In the genomic region with DNA sequence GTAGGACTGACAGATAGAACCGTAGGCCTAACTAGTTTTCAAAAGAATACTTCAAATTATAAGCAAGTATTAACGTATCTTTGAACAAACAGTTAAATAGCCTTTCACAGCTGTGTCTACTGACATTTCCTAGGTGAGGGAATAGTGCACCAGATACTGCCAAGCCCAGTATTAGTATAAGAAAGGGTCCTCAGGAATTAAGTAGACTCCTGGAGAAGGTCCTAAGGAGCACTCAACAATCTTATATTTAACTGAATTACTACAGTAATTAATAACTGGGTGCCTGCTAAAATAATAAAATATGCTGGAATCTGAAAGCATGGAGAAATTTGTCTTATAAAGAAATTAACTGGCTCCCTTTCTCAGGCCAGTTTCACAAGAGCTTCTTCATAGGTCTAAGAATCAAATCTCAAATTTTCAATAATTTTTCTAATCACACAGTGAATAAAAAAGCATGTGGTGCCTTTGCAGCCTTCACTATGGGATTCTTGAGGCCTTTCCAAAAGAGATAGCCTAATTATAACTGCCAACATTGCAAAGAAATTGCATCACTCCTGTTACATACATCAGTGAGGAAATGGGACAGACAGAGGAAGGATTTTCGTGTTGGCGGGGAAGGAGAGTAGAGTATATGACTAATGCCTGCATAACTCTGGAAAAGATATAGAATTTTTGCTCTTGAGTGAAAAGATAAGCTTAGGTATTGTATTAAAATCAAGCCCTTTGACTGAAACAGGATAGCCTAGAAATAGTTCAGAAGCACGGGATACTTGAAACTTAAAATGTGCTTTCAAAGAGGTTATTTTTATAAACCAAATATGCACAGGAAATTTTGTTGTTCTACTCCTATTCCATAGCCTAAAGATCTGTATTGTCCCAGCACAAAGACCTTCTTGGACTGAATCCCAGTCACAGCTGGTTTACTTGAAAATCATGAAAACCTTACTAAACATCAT, we compare ENCODE assay signal across 9 cellular contexts.
DNase-seq lines count a peak whose midpoint lies in the region; ATAC-seq and TF ChIP-seq lines count a peak whose summit lies in the region.
"Had no signal": no experiment of that assay in that cellular context is flagged by ENCODE, and none has a peak within 500 bp of the region (broad histone marks: within the 10 kb centered on the region; RNA-seq: fewer than 3 reads in every experiment).

No MANE protein-coding gene starts in this region.

- POLR2A ChIA-PET in AG04450 (lab: Yijun Ruan, JAX), result interaction anchor here (0.7 kb wide), 1 partner anchor 60 kb away, joined by 3 read pairs; no protein-coding TSS in a partner anchor

- H3K4me3 ChIP-seq in AG04450 (ENCODE audit: low read depth, low read length), result no peak overlapping the region

- H3K9me3 ChIP-seq in AG04450 (ENCODE audit: control insufficient read depth, insufficient read depth, low read length), result no peaks in the 10 kb centered on the region

- TF ChIP-seq RAD21 in Ishikawa (IDR thresholded peaks at IDR 0.05; ENCODE audit: low read depth), result no peak

- H3K4me3 Mint-ChIP-seq in activated T-helper 2 cell treated with anti-CD3 and anti-CD28 coated beads, Interferon-gamma antibody, Interleukin-2, Interleukin-4, amounts not matched to agents 10 μg/mL and 5 μg/mL and 100 μg/mL, durations not matched to agents 14 hours and 24 hours and 36 hours (ENCODE audit: low read depth), result no peak overlapping the region
- no peak overlapping the region for H3K4me3 Mint-ChIP-seq in T-helper 2 cell treated with Interferon-gamma antibody and Interleukin-4, amounts not matched to agents 5 μg/mL and 100 μg/mL, for 36 hours
- H3K4me3 Mint-ChIP-seq: CD4-positive, CD25-positive, alpha-beta regulatory T cell had no signal

- H3K27ac Mint-ChIP-seq in activated T-helper 2 cell treated with anti-CD3 and anti-CD28 coated beads, Interferon-gamma antibody, Interleukin-2, Interleukin-4, amounts not matched to agents 10 μg/mL and 5 μg/mL and 100 μg/mL, durations not matched to agents 14 hours and 24 hours and 36 hours, result no peak overlapping the region
- H3K27ac Mint-ChIP-seq in T-helper 2 cell treated with Interferon-gamma antibody and Interleukin-4, amounts not matched to agents 5 μg/mL and 100 μg/mL, for 36 hours, result no peak overlapping the region
- H3K27ac Mint-ChIP-seq: CD4-positive, CD25-positive, alpha-beta regulatory T cell had no signal

- no peaks in the 10 kb centered on the region for H3K27me3 Mint-ChIP-seq in activated T-helper 2 cell treated with anti-CD3 and anti-CD28 coated beads, Interferon-gamma antibody, Interleukin-2, Interleukin-4, amounts not matched to agents 10 μg/mL and 5 μg/mL and 100 μg/mL, durations not matched to agents 14 hours and 24 hours and 36 hours (ENCODE audit: low read depth)
- H3K27me3 Mint-ChIP-seq in T-helper 2 cell treated with Interferon-gamma antibody and Interleukin-4, amounts not matched to agents 5 μg/mL and 100 μg/mL, for 36 hours (ENCODE audit: low read depth), result no peaks in the 10 kb centered on the region
- H3K27me3 Mint-ChIP-seq: CD4-positive, CD25-positive, alpha-beta regulatory T cell had no signal

- DNase-seq in AG04450 (ENCODE audit: low read depth, low spot score), result peak; percentile 83
- DNase-seq in amniotic stem cell (lab: John Stamatoyannopoulos, UW), result peak; percentile 85
- DNase-seq in left ventricle myocardium superior, result no peak
- DNase-seq in activated T-helper 2 cell treated with anti-CD3 and anti-CD28 coated beads, Interferon-gamma antibody, Interleukin-2, Interleukin-4, amounts not matched to agents 10 μg/mL and 5 μg/mL and 100 μg/mL, durations not matched to agents 14 hours and 24 hours and 36 hours (ENCODE audit: low spot score), result no peak
- no peak for DNase-seq in NCI-H526 (lab: John Stamatoyannopoulos, UW)
- no peak for DNase-seq in midbrain (lab: John Stamatoyannopoulos, UW)
- DNase-seq in T-helper 2 cell treated with Interferon-gamma antibody and Interleukin-4, amounts not matched to agents 5 μg/mL and 100 μg/mL, for 36 hours (ENCODE audit: low spot score), result no peak
- DNase-seq: CD4-positive, CD25-positive, alpha-beta regulatory T cell had no signal

- H3K36me3 Mint-ChIP-seq in activated T-helper 2 cell treated with anti-CD3 and anti-CD28 coated beads, Interferon-gamma antibody, Interleukin-2, Interleukin-4, amounts not matched to agents 10 μg/mL and 5 μg/mL and 100 μg/mL, durations not matched to agents 14 hours and 24 hours and 36 hours (ENCODE audit: low read depth), result no peaks in the 10 kb centered on the region
- no peaks in the 10 kb centered on the region for H3K36me3 Mint-ChIP-seq in T-helper 2 cell treated with Interferon-gamma antibody and Interleukin-4, amounts not matched to agents 5 μg/mL and 100 μg/mL, for 36 hours (ENCODE audit: low read depth)
- H3K36me3 Mint-ChIP-seq: CD4-positive, CD25-positive, alpha-beta regulatory T cell had no signal

- no peak overlapping the region for H3K27ac ChIP-seq in AG04450 (ENCODE audit: low read depth, low read length)

- CTCF ChIA-PET in AG04450 (lab: Charles Lee), result interaction anchor here (0.5 to 2.2 kb wide), 7 partner anchors 54 to 463 kb away, joined by 4 to 10 read pairs (median 5); a partner anchor contains a TSS

- no peaks in the 10 kb centered on the region for H3K27me3 ChIP-seq in AG04450 (ENCODE audit: control insufficient read depth, insufficient read depth, low read length)

- peak; percentile 91 for ATAC-seq in left ventricle myocardium superior

- TF ChIP-seq CTCF in AG04450 (IDR thresholded peaks at IDR 0.05; ENCODE audit: low read depth, low read length), result no peak

- intact Hi-C loops in left ventricle myocardium superior (cut with micrococcal nuclease), result no loop called here
- intact Hi-C loops in activated T-helper 2 cell treated with anti-CD3 and anti-CD28 coated beads, Interferon-gamma antibody, Interleukin-2, Interleukin-4, amounts not matched to agents 10 μg/mL and 5 μg/mL and 100 μg/mL, durations not matched to agents 14 hours and 24 hours and 36 hours (cut with micrococcal nuclease), result no loop called here

- no peaks in the 10 kb centered on the region for H3K4me1 Mint-ChIP-seq in activated T-helper 2 cell treated with anti-CD3 and anti-CD28 coated beads, Interferon-gamma antibody, Interleukin-2, Interleukin-4, amounts not matched to agents 10 μg/mL and 5 μg/mL and 100 μg/mL, durations not matched to agents 14 hours and 24 hours and 36 hours (ENCODE audit: low read depth)
- H3K4me1 Mint-ChIP-seq in T-helper 2 cell treated with Interferon-gamma antibody and Interleukin-4, amounts not matched to agents 5 μg/mL and 100 μg/mL, for 36 hours (ENCODE audit: low read depth), result no peaks in the 10 kb centered on the region
- H3K4me1 Mint-ChIP-seq: CD4-positive, CD25-positive, alpha-beta regulatory T cell had no signal

- no peak for TF ChIP-seq EP300 in Ishikawa (IDR thresholded peaks at IDR 0.05; ENCODE audit: borderline replicate concordance)

- no peaks in the 10 kb centered on the region for H3K9me3 Mint-ChIP-seq in activated T-helper 2 cell treated with anti-CD3 and anti-CD28 coated beads, Interferon-gamma antibody, Interleukin-2, Interleukin-4, amounts not matched to agents 10 μg/mL and 5 μg/mL and 100 μg/mL, durations not matched to agents 14 hours and 24 hours and 36 hours
- no peaks in the 10 kb centered on the region for H3K9me3 Mint-ChIP-seq in T-helper 2 cell treated with Interferon-gamma antibody and Interleukin-4, amounts not matched to agents 5 μg/mL and 100 μg/mL, for 36 hours

TF ChIP-seq in Ishikawa, 13 proteins besides CTCF, POLR2A, EP300 and RAD21:
- TF ChIP-seq ZBTB7A (IDR thresholded peaks at IDR 0.05; ENCODE audit: low read depth), result no peak
- 0 out of 2 replicates have a peak, but pooled peaks have one; percentile 8 for TF ChIP-seq NFIC (IDR thresholded peaks at IDR 0.05)
- TF ChIP-seq, protein P1, sequence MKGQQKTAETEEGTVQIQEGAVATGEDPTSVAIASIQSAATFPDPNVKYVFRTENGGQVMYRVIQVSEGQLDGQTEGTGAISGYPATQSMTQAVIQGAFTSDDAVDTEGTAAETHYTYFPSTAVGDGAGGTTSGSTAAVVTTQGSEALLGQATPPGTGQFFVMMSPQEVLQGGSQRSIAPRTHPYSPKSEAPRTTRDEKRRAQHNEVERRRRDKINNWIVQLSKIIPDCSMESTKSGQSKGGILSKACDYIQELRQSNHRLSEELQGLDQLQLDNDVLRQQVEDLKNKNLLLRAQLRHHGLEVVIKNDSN (IDR thresholded peaks at IDR 0.05), result no peak
- no peak for TF ChIP-seq EGR1 (IDR thresholded peaks at IDR 0.05)
- TF ChIP-seq YY1 (IDR thresholded peaks at IDR 0.05; ENCODE audit: low read depth), result no peak
- TF ChIP-seq FOXM1 (IDR thresholded peaks at IDR 0.05; ENCODE audit: borderline replicate concordance, low read depth), result no peak
- TF ChIP-seq TAF1 (IDR thresholded peaks at IDR 0.05; ENCODE audit: low read depth), result no peak
- peak; percentile 80 for TF ChIP-seq CEBPB (IDR thresholded peaks at IDR 0.05)

Comparison
In these comparisons a context has a peak if more than half of its experiments do, and no peak if none do; other contexts are left out.
1. DNase-seq: peak in AG04450 (single experiment) and amniotic stem cell (single experiment); none in left ventricle myocardium superior (single experiment), activated T-helper 2 cell treated with anti-CD3 and anti-CD28 coated beads, Interferon-gamma antibody, Interleukin-2, Interleukin-4, amounts not matched to agents 10 μg/mL and 5 μg/mL and 100 μg/mL, durations not matched to agents 14 hours and 24 hours and 36 hours (single experiment), NCI-H526 (0 of 2), midbrain (single experiment) and T-helper 2 cell treated with Interferon-gamma antibody and Interleukin-4, amounts not matched to agents 5 μg/mL and 100 μg/mL, for 36 hours (single experiment).